Comparison of ENCODE assay signal across 1 cellular context in the genomic region with DNA sequence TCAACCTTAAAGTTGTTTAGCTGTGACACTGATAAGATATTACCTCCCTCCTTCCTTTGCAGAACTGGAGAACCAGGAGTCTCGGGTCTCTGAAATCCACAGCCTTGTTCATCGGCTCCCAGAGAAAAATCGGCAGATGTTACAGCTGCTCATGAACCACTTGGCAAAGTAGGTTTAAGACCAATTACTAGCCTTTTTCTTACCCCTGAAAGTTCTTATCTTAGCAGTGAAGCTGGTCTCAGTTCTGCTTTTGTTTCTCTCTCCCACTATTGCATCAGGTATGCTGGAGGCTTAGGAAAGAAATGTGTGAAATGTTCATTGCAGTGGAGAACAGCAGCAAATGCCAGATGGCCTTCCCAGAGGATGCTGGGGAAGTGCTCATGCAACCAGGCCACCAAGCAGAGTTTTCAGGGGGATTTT.
TF ChIP-seq lines count a peak whose summit lies in the region.

No MANE protein-coding gene starts in this region.

TF ChIP-seq in K562, 482 proteins besides CTCF, POLR2A, EP300 and RAD21 (continued from another document):
- TF ChIP-seq HSF4 (CRISPR knock-in tag; IDR thresholded peaks at IDR 0.05; ENCODE audit: borderline replicate concordance) (no peak), MTA1 (IDR thresholded peaks at IDR 0.05; ENCODE audit: borderline replicate concordance) (no peak)
TF ChIP-seq in K562: peak in this region for 29.
